Comparison of ENCODE assay signal across 23 cellular contexts in the genomic region with DNA sequence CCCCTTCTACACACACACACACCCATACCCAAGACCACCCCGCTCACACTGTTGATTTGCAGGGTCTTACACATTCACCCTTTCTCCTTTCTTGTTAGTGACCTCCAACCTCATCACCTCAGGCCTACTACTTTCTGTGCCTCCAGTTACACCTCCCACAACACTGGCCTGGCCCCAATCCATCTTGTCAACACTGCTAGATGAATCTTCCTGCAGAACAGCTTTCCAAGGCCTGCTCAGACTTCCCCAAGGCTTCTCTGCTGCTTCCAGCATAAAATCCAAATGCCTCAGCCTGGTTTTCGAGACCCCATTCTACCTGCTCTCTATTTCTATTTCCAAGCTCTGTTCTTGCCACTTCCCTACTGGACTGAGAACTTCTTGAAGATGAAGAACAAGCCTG.
"Had no signal": no experiment of that assay in that cellular context is flagged by ENCODE, and none has a peak within 500 bp of the region (broad histone marks: within the 10 kb centered on the region; RNA-seq: fewer than 3 reads in every experiment).

No MANE protein-coding gene starts in this region.

- H3K27me3 Mint-ChIP-seq: activated naive CD8-positive, alpha-beta T cell treated with anti-CD3 and anti-CD28 coated beads for 36 hours; activated T-helper 17 cell treated with anti-CD3 and anti-CD28 coated beads, Interleukin-2, amount 50 U/mL, for 72 hours had no signal

- H3K9me3 Mint-ChIP-seq: activated CD4-positive, alpha-beta T cell treated with anti-CD3 and anti-CD28 coated beads, Interleukin-2, amount 10 ng/mL, durations not matched to agents 24 days and 14 days; activated CD8-positive, alpha-beta T cell treated with anti-CD3 and anti-CD28 coated beads for 36 hours; activated naive CD8-positive, alpha-beta T cell treated with anti-CD3 and anti-CD28 coated beads for 36 hours; activated T-helper 17 cell treated with anti-CD3 and anti-CD28 coated beads, Interleukin-2, amount 50 U/mL, for 72 hours; stimulated activated effector memory CD8-positive, alpha-beta T cell treated with anti-CD3 and anti-CD28 coated beads, Interleukin-12 subunit alpha, Interleukin-12 subunit beta, amount 100 ng/mL, for 72 hours had no signal

- ATAC-seq: activated CD8-positive, alpha-beta T cell treated with anti-CD3 and anti-CD28 coated beads for 36 hours; activated T-helper 17 cell treated with anti-CD3 and anti-CD28 coated beads, Interleukin-2, amount 50 U/mL, for 72 hours; left colon; lower lobe of right lung; stimulated activated effector memory CD8-positive, alpha-beta T cell treated with anti-CD3 and anti-CD28 coated beads, Interleukin-12 subunit alpha, Interleukin-12 subunit beta, amount 100 ng/mL, for 72 hours; upper lobe of right lung had no signal

- H3K9me3 ChIP-seq: lower lobe of right lung, pancreas, right lobe of liver, stomach, testis, upper lobe of right lung had no signal

- H2AFZ ChIP-seq: neural progenitor cell had no signal

- H3K9ac ChIP-seq: neural progenitor cell had no signal

- H3K36me3 ChIP-seq: lower lobe of right lung, neural progenitor cell, pancreas, right lobe of liver, stomach, upper lobe of right lung had no signal

- H3K4me1 Mint-ChIP-seq: activated T-helper 17 cell treated with anti-CD3 and anti-CD28 coated beads, Interleukin-2, amount 50 U/mL, for 72 hours had no signal

- H3K36me3 Mint-ChIP-seq: activated naive CD8-positive, alpha-beta T cell treated with anti-CD3 and anti-CD28 coated beads for 36 hours; neural progenitor cell; stimulated activated effector memory CD8-positive, alpha-beta T cell treated with anti-CD3 and anti-CD28 coated beads, Interleukin-12 subunit alpha, Interleukin-12 subunit beta, amount 100 ng/mL, for 72 hours had no signal

- H3K4me2 ChIP-seq: neural progenitor cell, smooth muscle cell had no signal

- H3K27me3 ChIP-seq: neural progenitor cell, right lobe of liver, testis, upper lobe of right lung had no signal

- H3K4me3 ChIP-seq: lower lobe of right lung, neural progenitor cell, pancreas, right lobe of liver, smooth muscle cell, stomach, testis, upper lobe of right lung had no signal

- H3K4me1 ChIP-seq: lower lobe of right lung, neural progenitor cell, pancreas, right lobe of liver, testis, upper lobe of right lung had no signal

- DNase-seq: activated CD4-positive, alpha-beta T cell treated with anti-CD3 and anti-CD28 coated beads, Interleukin-2, amount 10 ng/mL, durations not matched to agents 24 days and 14 days; activated CD4-positive, CD25-positive, alpha-beta regulatory T cell; activated CD8-positive, alpha-beta T cell treated with anti-CD3 and anti-CD28 coated beads for 36 hours; activated naive CD4-positive, alpha-beta T cell; activated naive CD8-positive, alpha-beta T cell treated with anti-CD3 and anti-CD28 coated beads for 36 hours; activated T-cell treated with anti-CD3 and anti-CD28 coated beads, Interleukin-2, amount 50 U/mL, for 1 hour; islet precursor cell; left colon; lower lobe of right lung; midbrain; pancreas; stimulated activated CD4-positive, alpha-beta T cell treated with anti-CD3 and anti-CD28 coated beads, Interleukin-4, amount 100 ng/mL, for 1 hour; stomach; T1000; testis; upper lobe of right lung had no signal

- FAIRE-seq: colon, endometrium, pancreas had no signal

- H3K4me3 Mint-ChIP-seq: activated CD4-positive, alpha-beta T cell treated with anti-CD3 and anti-CD28 coated beads, Interleukin-2, amount 10 ng/mL, durations not matched to agents 24 days and 14 days; activated CD8-positive, alpha-beta T cell treated with anti-CD3 and anti-CD28 coated beads for 36 hours; activated naive CD8-positive, alpha-beta T cell treated with anti-CD3 and anti-CD28 coated beads for 36 hours; activated T-helper 17 cell treated with anti-CD3 and anti-CD28 coated beads, Interleukin-2, amount 50 U/mL, for 72 hours; neural progenitor cell; stimulated activated effector memory CD8-positive, alpha-beta T cell treated with anti-CD3 and anti-CD28 coated beads, Interleukin-12 subunit alpha, Interleukin-12 subunit beta, amount 100 ng/mL, for 72 hours had no signal

- H3K27ac Mint-ChIP-seq: activated CD4-positive, alpha-beta T cell treated with anti-CD3 and anti-CD28 coated beads, Interleukin-2, amount 10 ng/mL, durations not matched to agents 24 days and 14 days; activated CD8-positive, alpha-beta T cell treated with anti-CD3 and anti-CD28 coated beads for 36 hours; activated naive CD8-positive, alpha-beta T cell treated with anti-CD3 and anti-CD28 coated beads for 36 hours; activated T-helper 17 cell treated with anti-CD3 and anti-CD28 coated beads, Interleukin-2, amount 50 U/mL, for 72 hours; neural progenitor cell; stimulated activated effector memory CD8-positive, alpha-beta T cell treated with anti-CD3 and anti-CD28 coated beads, Interleukin-12 subunit alpha, Interleukin-12 subunit beta, amount 100 ng/mL, for 72 hours had no signal

- H3K27ac ChIP-seq: lower lobe of right lung, neural progenitor cell, pancreas, right lobe of liver, stomach, testis, upper lobe of right lung had no signal
